Comparison of ENCODE assay signal across 1 cellular context in the genomic region with DNA sequence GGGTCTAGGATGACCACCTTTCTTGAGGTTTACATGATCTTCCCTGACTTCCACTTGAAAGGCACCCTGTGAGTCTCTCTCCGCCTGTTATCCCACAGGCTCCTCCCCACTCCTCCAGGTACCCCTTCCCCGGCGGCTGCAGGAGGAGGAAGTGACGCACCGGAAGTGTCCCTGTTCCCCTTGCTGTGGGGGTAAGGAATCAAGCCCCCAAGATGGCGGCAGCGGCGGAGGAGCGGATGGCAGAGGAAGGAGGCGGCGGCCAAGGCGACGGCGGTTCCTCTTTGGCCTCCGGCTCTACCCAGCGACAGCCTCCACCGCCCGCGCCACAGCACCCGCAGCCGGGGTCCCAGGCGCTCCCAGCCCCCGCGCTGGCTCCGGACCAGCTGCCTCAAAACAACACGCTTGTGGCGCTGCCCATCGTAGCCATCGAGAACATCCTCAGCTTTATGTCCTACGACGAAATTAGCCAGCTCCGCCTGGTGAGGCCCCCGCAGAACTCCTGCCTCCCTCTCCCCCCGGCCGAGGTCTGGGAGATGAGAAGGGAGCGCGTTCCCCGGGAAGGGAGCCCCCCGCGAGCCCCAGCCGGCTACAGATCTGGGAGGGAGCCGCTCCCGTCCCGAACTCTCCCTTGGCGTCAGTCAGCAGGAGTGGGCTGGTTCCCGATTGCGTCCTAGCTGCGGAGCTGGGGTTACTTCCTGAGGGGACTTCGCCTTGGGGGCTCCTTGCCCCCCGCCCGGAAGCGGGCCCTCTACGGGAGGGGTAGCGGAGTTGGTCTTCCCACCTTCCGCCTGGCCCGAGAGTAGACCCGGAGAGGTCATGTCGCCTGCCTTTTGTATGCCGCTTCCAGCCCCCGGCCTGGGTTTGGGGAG.
A peak's percentile ranks its signal among the peaks of the same experiment; 100 is the strongest.
TF ChIP-seq lines count a peak whose summit lies in the region.

A gene with protein sequence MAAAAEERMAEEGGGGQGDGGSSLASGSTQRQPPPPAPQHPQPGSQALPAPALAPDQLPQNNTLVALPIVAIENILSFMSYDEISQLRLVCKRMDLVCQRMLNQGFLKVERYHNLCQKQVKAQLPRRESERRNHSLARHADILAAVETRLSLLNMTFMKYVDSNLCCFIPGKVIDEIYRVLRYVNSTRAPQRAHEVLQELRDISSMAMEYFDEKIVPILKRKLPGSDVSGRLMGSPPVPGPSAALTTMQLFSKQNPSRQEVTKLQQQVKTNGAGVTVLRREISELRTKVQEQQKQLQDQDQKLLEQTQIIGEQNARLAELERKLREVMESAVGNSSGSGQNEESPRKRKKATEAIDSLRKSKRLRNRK (plus strand): TSS at position 194 of the 869 bp plus-strand sequence. CDS start 19 bp downstream, at position 213.

TF ChIP-seq in HEK293, 187 proteins besides CTCF, POLR2A, EP300 and RAD21 (continued from another document and continues in another):
- no peak for TF ChIP-seq PRDM1 (tag by site-specific recombination; IDR thresholded peaks at IDR 0.05)
- TF ChIP-seq ZIC2 (tag by site-specific recombination; IDR thresholded peaks at IDR 0.05): peak; percentile 59
- peak; percentile 78 for TF ChIP-seq ZSCAN23 (tag by site-specific recombination; IDR thresholded peaks at IDR 0.05)
- TF ChIP-seq ZNF391 (tag by site-specific recombination; IDR thresholded peaks at IDR 0.05; ENCODE audit: borderline replicate concordance, low read depth): peak; percentile 97
- TF ChIP-seq ZSCAN30 (tag by site-specific recombination; IDR thresholded peaks at IDR 0.05): peak; percentile 94
- no peak for TF ChIP-seq ZNF148 (tag by site-specific recombination; IDR thresholded peaks at IDR 0.05; ENCODE audit: borderline replicate concordance)
- no peak for TF ChIP-seq ZNF211 (tag by site-specific recombination; IDR thresholded peaks at IDR 0.05; ENCODE audit: low read depth)
- TF ChIP-seq ATF2 (tag by site-specific recombination; IDR thresholded peaks at IDR 0.05; ENCODE audit: low read depth): 0 out of 2 replicates have a peak, but pooled peaks have one; percentile 15
- no peak for TF ChIP-seq ZNF169 (tag by site-specific recombination; IDR thresholded peaks at IDR 0.05)
- TF ChIP-seq, protein P1, sequence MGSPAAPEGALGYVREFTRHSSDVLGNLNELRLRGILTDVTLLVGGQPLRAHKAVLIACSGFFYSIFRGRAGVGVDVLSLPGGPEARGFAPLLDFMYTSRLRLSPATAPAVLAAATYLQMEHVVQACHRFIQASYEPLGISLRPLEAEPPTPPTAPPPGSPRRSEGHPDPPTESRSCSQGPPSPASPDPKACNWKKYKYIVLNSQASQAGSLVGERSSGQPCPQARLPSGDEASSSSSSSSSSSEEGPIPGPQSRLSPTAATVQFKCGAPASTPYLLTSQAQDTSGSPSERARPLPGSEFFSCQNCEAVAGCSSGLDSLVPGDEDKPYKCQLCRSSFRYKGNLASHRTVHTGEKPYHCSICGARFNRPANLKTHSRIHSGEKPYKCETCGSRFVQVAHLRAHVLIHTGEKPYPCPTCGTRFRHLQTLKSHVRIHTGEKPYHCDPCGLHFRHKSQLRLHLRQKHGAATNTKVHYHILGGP (tag by site-specific recombination; IDR thresholded peaks at IDR 0.05): no peak
- TF ChIP-seq, protein P2, sequence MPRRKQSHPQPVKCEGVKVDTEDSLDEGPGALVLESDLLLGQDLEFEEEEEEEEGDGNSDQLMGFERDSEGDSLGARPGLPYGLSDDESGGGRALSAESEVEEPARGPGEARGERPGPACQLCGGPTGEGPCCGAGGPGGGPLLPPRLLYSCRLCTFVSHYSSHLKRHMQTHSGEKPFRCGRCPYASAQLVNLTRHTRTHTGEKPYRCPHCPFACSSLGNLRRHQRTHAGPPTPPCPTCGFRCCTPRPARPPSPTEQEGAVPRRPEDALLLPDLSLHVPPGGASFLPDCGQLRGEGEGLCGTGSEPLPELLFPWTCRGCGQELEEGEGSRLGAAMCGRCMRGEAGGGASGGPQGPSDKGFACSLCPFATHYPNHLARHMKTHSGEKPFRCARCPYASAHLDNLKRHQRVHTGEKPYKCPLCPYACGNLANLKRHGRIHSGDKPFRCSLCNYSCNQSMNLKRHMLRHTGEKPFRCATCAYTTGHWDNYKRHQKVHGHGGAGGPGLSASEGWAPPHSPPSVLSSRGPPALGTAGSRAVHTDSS (tag by site-specific recombination; IDR thresholded peaks at IDR 0.05): no peak; the same call in 1 of the 2 replicates
- TF ChIP-seq WT1 (tag by site-specific recombination; IDR thresholded peaks at IDR 0.05): peak; percentile 48
- TF ChIP-seq OSR2 (tag by site-specific recombination; IDR thresholded peaks at IDR 0.05): no peak
- TF ChIP-seq GLIS2 (tag by site-specific recombination; IDR thresholded peaks at IDR 0.05): peak; percentile 97
- TF ChIP-seq, protein P3, sequence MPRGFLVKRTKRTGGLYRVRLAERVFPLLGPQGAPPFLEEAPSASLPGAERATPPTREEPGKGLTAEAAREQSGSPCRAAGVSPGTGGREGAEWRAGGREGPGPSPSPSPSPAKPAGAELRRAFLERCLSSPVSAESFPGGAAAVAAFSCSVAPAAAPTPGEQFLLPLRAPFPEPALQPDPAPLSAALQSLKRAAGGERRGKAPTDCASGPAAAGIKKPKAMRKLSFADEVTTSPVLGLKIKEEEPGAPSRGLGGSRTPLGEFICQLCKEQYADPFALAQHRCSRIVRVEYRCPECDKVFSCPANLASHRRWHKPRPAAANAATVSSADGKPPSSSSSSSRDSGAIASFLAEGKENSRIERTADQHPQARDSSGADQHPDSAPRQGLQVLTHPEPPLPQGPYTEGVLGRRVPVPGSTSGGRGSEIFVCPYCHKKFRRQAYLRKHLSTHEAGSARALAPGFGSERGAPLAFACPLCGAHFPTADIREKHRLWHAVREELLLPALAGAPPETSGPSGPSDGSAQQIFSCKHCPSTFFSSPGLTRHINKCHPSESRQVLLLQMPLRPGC (tag by site-specific recombination; IDR thresholded peaks at IDR 0.05): peak; percentile 86
- no peak for TF ChIP-seq ZNF423 (tag by site-specific recombination; IDR thresholded peaks at IDR 0.05)
- peak; percentile 48; the same call in 1 of the 2 replicates for TF ChIP-seq SCRT2 (tag by site-specific recombination; IDR thresholded peaks at IDR 0.05)
- TF ChIP-seq, protein P4, sequence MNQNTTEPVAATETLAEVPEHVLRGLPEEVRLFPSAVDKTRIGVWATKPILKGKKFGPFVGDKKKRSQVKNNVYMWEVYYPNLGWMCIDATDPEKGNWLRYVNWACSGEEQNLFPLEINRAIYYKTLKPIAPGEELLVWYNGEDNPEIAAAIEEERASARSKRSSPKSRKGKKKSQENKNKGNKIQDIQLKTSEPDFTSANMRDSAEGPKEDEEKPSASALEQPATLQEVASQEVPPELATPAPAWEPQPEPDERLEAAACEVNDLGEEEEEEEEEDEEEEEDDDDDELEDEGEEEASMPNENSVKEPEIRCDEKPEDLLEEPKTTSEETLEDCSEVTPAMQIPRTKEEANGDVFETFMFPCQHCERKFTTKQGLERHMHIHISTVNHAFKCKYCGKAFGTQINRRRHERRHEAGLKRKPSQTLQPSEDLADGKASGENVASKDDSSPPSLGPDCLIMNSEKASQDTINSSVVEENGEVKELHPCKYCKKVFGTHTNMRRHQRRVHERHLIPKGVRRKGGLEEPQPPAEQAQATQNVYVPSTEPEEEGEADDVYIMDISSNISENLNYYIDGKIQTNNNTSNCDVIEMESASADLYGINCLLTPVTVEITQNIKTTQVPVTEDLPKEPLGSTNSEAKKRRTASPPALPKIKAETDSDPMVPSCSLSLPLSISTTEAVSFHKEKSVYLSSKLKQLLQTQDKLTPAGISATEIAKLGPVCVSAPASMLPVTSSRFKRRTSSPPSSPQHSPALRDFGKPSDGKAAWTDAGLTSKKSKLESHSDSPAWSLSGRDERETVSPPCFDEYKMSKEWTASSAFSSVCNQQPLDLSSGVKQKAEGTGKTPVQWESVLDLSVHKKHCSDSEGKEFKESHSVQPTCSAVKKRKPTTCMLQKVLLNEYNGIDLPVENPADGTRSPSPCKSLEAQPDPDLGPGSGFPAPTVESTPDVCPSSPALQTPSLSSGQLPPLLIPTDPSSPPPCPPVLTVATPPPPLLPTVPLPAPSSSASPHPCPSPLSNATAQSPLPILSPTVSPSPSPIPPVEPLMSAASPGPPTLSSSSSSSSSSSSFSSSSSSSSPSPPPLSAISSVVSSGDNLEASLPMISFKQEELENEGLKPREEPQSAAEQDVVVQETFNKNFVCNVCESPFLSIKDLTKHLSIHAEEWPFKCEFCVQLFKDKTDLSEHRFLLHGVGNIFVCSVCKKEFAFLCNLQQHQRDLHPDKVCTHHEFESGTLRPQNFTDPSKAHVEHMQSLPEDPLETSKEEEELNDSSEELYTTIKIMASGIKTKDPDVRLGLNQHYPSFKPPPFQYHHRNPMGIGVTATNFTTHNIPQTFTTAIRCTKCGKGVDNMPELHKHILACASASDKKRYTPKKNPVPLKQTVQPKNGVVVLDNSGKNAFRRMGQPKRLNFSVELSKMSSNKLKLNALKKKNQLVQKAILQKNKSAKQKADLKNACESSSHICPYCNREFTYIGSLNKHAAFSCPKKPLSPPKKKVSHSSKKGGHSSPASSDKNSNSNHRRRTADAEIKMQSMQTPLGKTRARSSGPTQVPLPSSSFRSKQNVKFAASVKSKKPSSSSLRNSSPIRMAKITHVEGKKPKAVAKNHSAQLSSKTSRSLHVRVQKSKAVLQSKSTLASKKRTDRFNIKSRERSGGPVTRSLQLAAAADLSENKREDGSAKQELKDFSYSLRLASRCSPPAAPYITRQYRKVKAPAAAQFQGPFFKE (tag by site-specific recombination; IDR thresholded peaks at IDR 0.05; ENCODE audit: borderline replicate concordance): no peak
- peak; percentile 77 for TF ChIP-seq REST (tag by site-specific recombination; IDR thresholded peaks at IDR 0.05)
- 0 out of 2 replicates have a peak, but pooled peaks have one; percentile 43 for TF ChIP-seq TRIM28 (IDR thresholded peaks at IDR 0.05; ENCODE audit: borderline replicate concordance, low read length)
- TF ChIP-seq ZXDB (tag by site-specific recombination; IDR thresholded peaks at IDR 0.05): peak; percentile 97
- TF ChIP-seq ZNF645 (tag by site-specific recombination; IDR thresholded peaks at IDR 0.05): peak; percentile 53; the same call in 1 of the 2 replicates
- TF ChIP-seq ZNF571 (tag by site-specific recombination; IDR thresholded peaks at IDR 0.05): no peak
- TF ChIP-seq ZNF24 (tag by site-specific recombination; IDR thresholded peaks at IDR 0.05): peak; percentile 67; the same call in 1 of the 2 replicates
- TF ChIP-seq GLI4 (tag by site-specific recombination; IDR thresholded peaks at IDR 0.05): no peak
- TF ChIP-seq ZNF768 (tag by site-specific recombination; IDR thresholded peaks at IDR 0.05): no peak; the same call in 1 of the 2 replicates
- no peak for TF ChIP-seq ZNF10 (tag by site-specific recombination; IDR thresholded peaks at IDR 0.05)
- TF ChIP-seq ZNF274 (IDR thresholded peaks at IDR 0.05; ENCODE audit: low read length): no peak
- TF ChIP-seq ZNF274 (tag by site-specific recombination; IDR thresholded peaks at IDR 0.05; ENCODE audit: borderline replicate concordance): no peak
